ENCODE assay signal across 1 cellular context in genomic region chr3:195867631-195868335, GRCh38.
TF ChIP-seq lines count a peak whose summit lies in the region.

No MANE protein-coding gene starts in this region.

TF ChIP-seq in K562, 482 proteins besides CTCF, POLR2A, EP300 and RAD21:
- TF ChIP-seq ZNF561 (CRISPR knock-in tag; conservative IDR thresholded peaks at IDR 0.05) (no peak), ZBTB33 (CRISPR knock-in tag; IDR thresholded peaks at IDR 0.05) (peak; percentile 58; the same call in 1 of the 2 replicates)
